Comparison of ENCODE assay signal across 29 cellular contexts in the genomic region with DNA sequence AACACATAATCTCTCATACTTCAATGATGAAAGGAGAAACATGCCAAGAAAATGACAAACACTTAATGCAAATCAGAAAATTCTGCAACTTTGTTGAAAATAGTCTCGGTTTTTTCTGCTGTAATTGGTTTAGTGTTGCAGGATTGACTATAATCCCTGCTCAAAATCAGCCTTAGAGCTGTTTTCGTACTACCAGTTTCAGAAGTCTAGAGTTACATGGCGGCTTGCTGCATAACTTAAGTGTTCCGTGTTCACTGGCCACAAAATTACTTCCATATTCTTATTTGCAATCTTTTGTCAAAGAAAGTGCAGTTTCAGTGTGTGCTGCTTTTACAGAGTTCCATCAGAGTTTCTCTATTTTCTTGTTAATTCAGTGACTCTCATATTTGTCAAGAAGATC. TPM values are rescaled to one million over a fixed set of nuclear protein-coding genes. Genes with fewer than 3 reads are reported as not detected.
DNase-seq lines count a peak whose midpoint lies in the region; ATAC-seq, FAIRE-seq and TF ChIP-seq lines count a peak whose summit lies in the region.
"Had no signal": no experiment of that assay in that cellular context is flagged by ENCODE, and none has a peak within 500 bp of the region (broad histone marks: within the 10 kb centered on the region; RNA-seq: fewer than 3 reads in every experiment).

No MANE protein-coding gene starts in this region.

- H3K27me3 ChIP-seq in HUES48 (ENCODE audit: control insufficient read depth, insufficient read depth, low read length) (no peaks in the 10 kb centered on the region), astrocyte (ENCODE audit: insufficient read depth, low read length) (no peaks in the 10 kb centered on the region), endodermal cell (ENCODE audit: control insufficient read depth, insufficient read depth, low read length, poor library complexity, severe bottlenecking) (no peaks in the 10 kb centered on the region)
- H3K27me3 ChIP-seq: brain microvascular endothelial cell, gastrocnemius medialis, spleen, stomach had no signal

- H3K36me3 ChIP-seq in HUES48 (ENCODE audit: control insufficient read depth, insufficient read depth, low read length) (no peaks in the 10 kb centered on the region), astrocyte (ENCODE audit: insufficient read depth, low read length) (no peaks in the 10 kb centered on the region), endodermal cell (ENCODE audit: control insufficient read depth, insufficient read depth, low read length) (no peaks in the 10 kb centered on the region)
- H3K36me3 ChIP-seq: brain microvascular endothelial cell, gastrocnemius medialis, prostate gland, spleen, stomach had no signal

- FAIRE-seq in A549 (lab: Jason Lieb, UNC) (no peak), astrocyte (lab: Jason Lieb, UNC) (peak; percentile 56)
- FAIRE-seq: GM19239 had no signal

- H3K9me3 ChIP-seq in A549: no peaks in the 10 kb centered on the region
- H3K9me3 ChIP-seq in HUES48 (ENCODE audit: control insufficient read depth, insufficient read depth, low read length): no peaks in the 10 kb centered on the region
- no peaks in the 10 kb centered on the region for H3K9me3 ChIP-seq in astrocyte (ENCODE audit: insufficient read depth, low read depth, low read length)
- H3K9me3 ChIP-seq in endodermal cell (ENCODE audit: control insufficient read depth, low read length): no peaks in the 10 kb centered on the region
- H3K9me3 ChIP-seq: gastrocnemius medialis, prostate gland, spleen, stomach had no signal

- TF ChIP-seq POLR2A in A549 (IDR thresholded peaks at IDR 0.05; ENCODE audit: low read length): no peak

- H3K79me2 ChIP-seq in astrocyte (ENCODE audit: insufficient read depth, low read length): no peaks in the 10 kb centered on the region

- ATAC-seq in A549: no peak
- ATAC-seq: activated T-helper 17 cell treated with anti-CD3 and anti-CD28 coated beads, Interleukin-2, amount 50 U/mL, for 72 hours; gastrocnemius medialis had no signal

- H3K4me3 ChIP-seq in A549 (no peak overlapping the region), HUES48 (ENCODE audit: low read depth, low read length) (no peak overlapping the region), astrocyte (ENCODE audit: insufficient read depth, low read depth, low read length) (no peak overlapping the region), endodermal cell (ENCODE audit: low read length) (no peak overlapping the region)
- H3K4me3 ChIP-seq: coronary artery, gastrocnemius medialis, prostate gland, spleen, stomach had no signal

- TF ChIP-seq RAD21 in A549 (conservative IDR thresholded peaks at IDR 0.05 in 1 of 2, IDR thresholded peaks at IDR 0.05 in 1 of 2): no peak

- H2AFZ ChIP-seq in astrocyte (ENCODE audit: low read depth, low read length): no peak overlapping the region

- H3K4me3 Mint-ChIP-seq in astrocyte (ENCODE audit: unreplicated experiment) (no peak overlapping the region), mesothelial cell of epicardium (no peak overlapping the region), endodermal cell (no peak overlapping the region)
- H3K4me3 Mint-ChIP-seq: activated naive CD8-positive, alpha-beta T cell treated with anti-CD3 and anti-CD28 coated beads for 36 hours; activated T-helper 17 cell treated with anti-CD3 and anti-CD28 coated beads, Interleukin-2, amount 50 U/mL, for 72 hours; memory B cell had no signal

- 87% methylated on average over 4 of the region's 4 CpGs for WGBS in A549 (ENCODE audit: missing lambda C conversion rate)
- 84 to 93% methylated on average over 4 of the region's 4 CpGs for WGBS in endodermal cell (ENCODE audit: insufficient coverage in 1 of 2, insufficient read length in 1 of 2), 2 experiments

- DNase-seq in A549 (ENCODE audit: low read depth in 1 of 2, low spot score in 1 of 2): no peak
- peak; percentile 26 for DNase-seq in astrocyte (ENCODE audit: low read depth)
- DNase-seq in mesothelial cell of epicardium (ENCODE audit: low spot score in 2 of 2, unreplicated experiment in 2 of 2): no peak
- DNase-seq in midbrain (lab: John Stamatoyannopoulos, UW): no peak
- DNase-seq in endodermal cell: no peak
- no peak for DNase-seq in GF-D8 (lab: John Stamatoyannopoulos, UW)
- no peak for DNase-seq in ecto neural progenitor cell (ENCODE audit: low spot score)
- DNase-seq: 8988T; activated CD4-positive, alpha-beta T cell treated with anti-CD3 and anti-CD28 coated beads for 48 hours; activated naive CD8-positive, alpha-beta T cell treated with anti-CD3 and anti-CD28 coated beads for 36 hours; brain microvascular endothelial cell; gastrocnemius medialis; GOT3; MM.1S; NCI-H146; NCI-H2171 treated with DMSO at 0.1 percent for 48 hours; NCI-H69; SHP77; spleen; stimulated activated CD4-positive, alpha-beta T cell treated with anti-CD3 and anti-CD28 coated beads, Interleukin-4, amount 100 ng/mL, for 4 hours; stomach; trophoblast cell had no signal

- POLR2A ChIA-PET in A549 (lab: Yijun Ruan, JAX): interaction anchor here (2.1 kb wide), 1 partner anchor 48 kb away, joined by 11 read pairs; a partner anchor contains a TSS

- H3K36me3 Mint-ChIP-seq in astrocyte (ENCODE audit: low read depth, unreplicated experiment): no peaks in the 10 kb centered on the region
- no peaks in the 10 kb centered on the region for H3K36me3 Mint-ChIP-seq in mesothelial cell of epicardium
- no peaks in the 10 kb centered on the region for H3K36me3 Mint-ChIP-seq in endodermal cell (ENCODE audit: low read depth)
- H3K36me3 Mint-ChIP-seq: memory B cell had no signal

- H3K4me2 ChIP-seq in A549 (peak overlapping the region; percentile 44; the same call in 2 of the 3 replicates), astrocyte (ENCODE audit: low read length) (no peak overlapping the region)

- H3K27ac Mint-ChIP-seq in astrocyte (ENCODE audit: unreplicated experiment) (no peak overlapping the region), mesothelial cell of epicardium (peak overlapping the region; percentile 77), endodermal cell (no peak overlapping the region)
- H3K27ac Mint-ChIP-seq: activated naive CD8-positive, alpha-beta T cell treated with anti-CD3 and anti-CD28 coated beads for 36 hours; activated T-helper 17 cell treated with anti-CD3 and anti-CD28 coated beads, Interleukin-2, amount 50 U/mL, for 72 hours; memory B cell had no signal

- H3K9ac ChIP-seq in HUES48 (ENCODE audit: low read depth, low read length) (no peak overlapping the region; the same call in 1 of the 2 replicates), astrocyte (ENCODE audit: low read length) (no peak overlapping the region), endodermal cell (ENCODE audit: extremely low read depth, low read length, poor library complexity, severe bottlenecking) (no peak overlapping the region)

- TF ChIP-seq CTCF in A549 (IDR thresholded peaks at IDR 0.05): no peak
- TF ChIP-seq CTCF in astrocyte (IDR thresholded peaks at IDR 0.05; ENCODE audit: insufficient read depth, low read depth, low read length): no peak
- no peak for TF ChIP-seq CTCF in mesothelial cell of epicardium (IDR thresholded peaks at IDR 0.05; ENCODE audit: unreplicated experiment)
- TF ChIP-seq CTCF in endodermal cell (conservative IDR thresholded peaks at IDR 0.05): no peak

- CTCF ChIA-PET in A549 (lab: Yijun Ruan, JAX): interaction anchor here (0.8 to 1.0 kb wide), 2 partner anchors 37 to 101 kb away, joined by 3 to 4 read pairs; no protein-coding TSS in a partner anchor

- H3K27me3 Mint-ChIP-seq in astrocyte (ENCODE audit: low read depth, unreplicated experiment) (no peaks in the 10 kb centered on the region), mesothelial cell of epicardium (ENCODE audit: low read depth) (no peaks in the 10 kb centered on the region), endodermal cell (ENCODE audit: insufficient read depth) (no peaks in the 10 kb centered on the region)

- peaks cover 4% of the 10 kb centered on the region for H3K9me3 Mint-ChIP-seq in astrocyte (ENCODE audit: unreplicated experiment)
- peaks cover 4% of the 10 kb centered on the region for H3K9me3 Mint-ChIP-seq in mesothelial cell of epicardium
- H3K9me3 Mint-ChIP-seq in endodermal cell: no peaks in the 10 kb centered on the region
- H3K9me3 Mint-ChIP-seq: activated naive CD8-positive, alpha-beta T cell treated with anti-CD3 and anti-CD28 coated beads for 36 hours; activated T-helper 17 cell treated with anti-CD3 and anti-CD28 coated beads, Interleukin-2, amount 50 U/mL, for 72 hours; memory B cell had no signal

- H3K27ac ChIP-seq in A549 (peak overlapping the region; percentile 90 to 91; a peak in 4 of 6 replicates), HUES48 (ENCODE audit: low read depth, low read length) (peak overlapping the region; percentile 38), astrocyte (ENCODE audit: low read depth, low read length) (no peak overlapping the region), endodermal cell (ENCODE audit: low read depth, low read length) (no peak overlapping the region)
- H3K27ac ChIP-seq: brain microvascular endothelial cell, C4-2B, coronary artery, gastrocnemius medialis, prostate gland, spleen, stomach had no signal

- peaks cover 56% of the 10 kb centered on the region for H3K4me1 ChIP-seq in A549
- peaks cover 43% of the 10 kb centered on the region for H3K4me1 ChIP-seq in HUES48 (ENCODE audit: control insufficient read depth, insufficient read depth, low read length)
- peaks cover 25% of the 10 kb centered on the region for H3K4me1 ChIP-seq in astrocyte (ENCODE audit: insufficient read depth, low read length)
- peaks cover 18% of the 10 kb centered on the region for H3K4me1 ChIP-seq in endodermal cell (ENCODE audit: control insufficient read depth, insufficient read depth, low read length)

- no peaks in the 10 kb centered on the region for H4K20me1 ChIP-seq in astrocyte (ENCODE audit: insufficient read depth, low read length)

- TF ChIP-seq EP300 in A549 (IDR thresholded peaks at IDR 0.05): no peak

- peaks cover 37% of the 10 kb centered on the region for H3K4me1 Mint-ChIP-seq in astrocyte (ENCODE audit: low read depth, unreplicated experiment)
- H3K4me1 Mint-ChIP-seq in mesothelial cell of epicardium: peaks cover 17% of the 10 kb centered on the region
- peaks cover 17% of the 10 kb centered on the region for H3K4me1 Mint-ChIP-seq in endodermal cell
- H3K4me1 Mint-ChIP-seq: activated naive CD8-positive, alpha-beta T cell treated with anti-CD3 and anti-CD28 coated beads for 36 hours; activated T-helper 17 cell treated with anti-CD3 and anti-CD28 coated beads, Interleukin-2, amount 50 U/mL, for 72 hours; memory B cell had no signal

RNA-seq across cellular contexts. Expression of a gene that starts 48.9 kb away (rescaled TPM):
- polyA plus RNA-seq in A549 (2011; rRNA removed): 148 and 159 TPM in 2 replicates
- 22.5 and 22.6 TPM in 2 replicates for polyA plus RNA-seq in A549 (2012; cell fraction: cytosol; rRNA removed)
- polyA plus RNA-seq in A549 (2012; cell fraction: nucleus; rRNA removed): 26.9 and 34.1 TPM in 2 replicates
- 87.6 to 101 TPM (median 93.3 TPM) in 3 replicates for polyA plus RNA-seq in A549 (2017; fragmentation: RNase III; extraction: RNeasy Plus Mini Kit Qiagen cat#74134 plus additional on column Dnase treatment)
- 159 and 161 TPM in 2 replicates for polyA minus RNA-seq in A549 (2011; rRNA and poly(A)+ RNA removed)
- total RNA-seq in astrocyte: 661 and 779 TPM in 2 replicates
- total RNA-seq in mesothelial cell of epicardium: 93.3 to 112 TPM (median 100 TPM) in 3 replicates
- total RNA-seq in endodermal cell: 10 to 100 TPM; 63.7 to 79.7 TPM
- polyA plus RNA-seq in endodermal cell (2013, experiment 1 of 2): 57.8 TPM
- 66.0 TPM for polyA plus RNA-seq in endodermal cell (2013, experiment 2 of 2)

RNA-seq across cellular contexts. Expression of a gene that starts 54.9 kb away (rescaled TPM):
- polyA plus RNA-seq in A549 (2011; rRNA removed) (125 and 191 TPM in 2 replicates), A549 (2017; fragmentation: RNase III; extraction: RNeasy Plus Mini Kit Qiagen cat#74134 plus additional on column Dnase treatment) (98.2 to 112 TPM (median 99.2 TPM) in 3 replicates)
- 36.4 and 41.7 TPM in 2 replicates for polyA plus RNA-seq in A549 (2012; cell fraction: cytosol; rRNA removed)
- polyA plus RNA-seq in A549 (2012; cell fraction: nucleus; rRNA removed): 18.2 and 24.5 TPM in 2 replicates
- polyA minus RNA-seq in A549 (2011; rRNA and poly(A)+ RNA removed): 18.6 and 22.6 TPM in 2 replicates
- total RNA-seq in astrocyte (64.0 and 76.4 TPM in 2 replicates), mesothelial cell of epicardium (56.4 to 61.3 TPM (median 57.6 TPM) in 3 replicates), endodermal cell (10 to 100 TPM; 54.6 to 59.3 TPM)
- 68.8 TPM for polyA plus RNA-seq in endodermal cell (2013, experiment 1 of 2)
- polyA plus RNA-seq in endodermal cell (2013, experiment 2 of 2): 66.1 TPM

Comparison
In these comparisons a context has a peak if more than half of its experiments do, and no peak if none do; other contexts are left out.
1. H3K27ac ChIP-seq: peak in A549 (2 of 2) and HUES48 (single experiment); none in astrocyte (single experiment) and endodermal cell (single experiment).